Comparison of ENCODE assay signal across 8 cellular contexts in the genomic region with DNA sequence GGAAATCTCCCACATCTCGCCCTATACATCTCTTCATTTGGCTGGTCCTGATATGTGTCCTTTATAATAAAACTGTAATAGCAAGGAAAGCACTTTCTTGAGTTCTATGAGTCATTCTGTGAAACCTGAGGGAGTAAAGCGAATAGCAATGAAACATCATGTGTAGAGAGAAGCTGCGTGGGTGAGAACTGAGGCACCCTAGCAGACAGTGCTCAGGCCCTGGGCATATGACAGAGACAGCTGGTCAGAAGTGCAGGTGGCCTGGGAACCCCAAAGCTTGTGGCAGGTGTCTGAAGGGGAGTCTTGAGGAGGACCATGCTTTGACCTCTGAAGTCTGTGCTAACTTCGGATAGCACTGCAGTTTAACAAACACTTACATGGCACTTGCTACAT.
A peak's percentile ranks its signal among the peaks of the same experiment; 100 is the strongest.
DNase-seq lines count a peak whose midpoint lies in the region; ATAC-seq lines count a peak whose summit lies in the region.

No MANE protein-coding gene starts in this region.

- peaks cover 22% of the 10 kb centered on the region for H3K36me3 Mint-ChIP-seq in activated T-cell treated with anti-CD3 and anti-CD28 coated beads, Interleukin-2, amount 50 U/mL, for 24 hours (ENCODE audit: low read depth)

- no peaks in the 10 kb centered on the region for H3K9me3 Mint-ChIP-seq in activated T-cell treated with anti-CD3 and anti-CD28 coated beads, Interleukin-2, amount 50 U/mL, for 24 hours

- H3K4me1 Mint-ChIP-seq in activated T-cell treated with anti-CD3 and anti-CD28 coated beads, Interleukin-2, amount 50 U/mL, for 24 hours (ENCODE audit: low read depth) = peaks cover 29% of the 10 kb centered on the region

- no peaks in the 10 kb centered on the region for H3K27me3 Mint-ChIP-seq in activated T-cell treated with anti-CD3 and anti-CD28 coated beads, Interleukin-2, amount 50 U/mL, for 24 hours

- peak; percentile 27 for ATAC-seq in GM19324 (IDR thresholded peaks at IDR 0.05; ENCODE audit: low FRiP score, unreplicated experiment)
- peak; percentile 64 for ATAC-seq in HG03045 (IDR thresholded peaks at IDR 0.05; ENCODE audit: unreplicated experiment)

- peak overlapping the region; percentile 92 for H3K4me3 Mint-ChIP-seq in activated T-cell treated with anti-CD3 and anti-CD28 coated beads, Interleukin-2, amount 50 U/mL, for 24 hours

- H3K27ac Mint-ChIP-seq in activated T-cell treated with anti-CD3 and anti-CD28 coated beads, Interleukin-2, amount 50 U/mL, for 24 hours = peak overlapping the region; percentile 97

- peak; percentile 62 for DNase-seq in activated T-cell treated with anti-CD3 and anti-CD28 coated beads, Interleukin-2, amount 50 U/mL, for 24 hours
- DNase-seq in stimulated activated CD4-positive, alpha-beta T cell treated with anti-CD3 and anti-CD28 coated beads, Interleukin-2, amount 100 ng/mL, for 24 hours = peak; percentile 30 to 58
- DNase-seq in NK-92 treated with Interleukin-12 subunit alpha and Interleukin-12 subunit beta, amount 100 ng/mL, for 24 hours (lab: John Stamatoyannopoulos, UW) = no peak
- DNase-seq in HCEC 1CT (no peak), DMS 273 (lab: John Stamatoyannopoulos, UW; ENCODE audit: unreplicated experiment) (no peak), SKM-1 (lab: John Stamatoyannopoulos, UW; ENCODE audit: unreplicated experiment) (no peak)

Comparison
In these comparisons a context has a peak if more than half of its experiments do, and no peak if none do; other contexts are left out.
1. DNase-seq: peak in activated T-cell treated with anti-CD3 and anti-CD28 coated beads, Interleukin-2, amount 50 U/mL, for 24 hours (single experiment) and stimulated activated CD4-positive, alpha-beta T cell treated with anti-CD3 and anti-CD28 coated beads, Interleukin-2, amount 100 ng/mL, for 24 hours (2 of 2); none in NK-92 treated with Interleukin-12 subunit alpha and Interleukin-12 subunit beta, amount 100 ng/mL, for 24 hours (single experiment), HCEC 1CT (single experiment), DMS 273 (single experiment) and SKM-1 (single experiment).